19 cellular contexts compared by ENCODE assay signal in genomic region chr20:46828471-46828870, GRCh38.
DNase-seq lines count a peak whose midpoint lies in the region; ATAC-seq and TF ChIP-seq lines count a peak whose summit lies in the region.
"Had no signal": no experiment of that assay in that cellular context is flagged by ENCODE, and none has a peak within 500 bp of the region (broad histone marks: within the 10 kb centered on the region; RNA-seq: fewer than 3 reads in every experiment).

No MANE protein-coding gene starts in this region.

- H3K9me3 Mint-ChIP-seq in chondrocyte (ENCODE audit: low read depth): peaks cover 22% of the 10 kb centered on the region

- ATAC-seq in GM18517 (IDR thresholded peaks at IDR 0.05; ENCODE audit: unreplicated experiment): no peak
- ATAC-seq: activated CD4-positive, CD25-positive, alpha-beta regulatory T cell treated with anti-CD3 and anti-CD28 coated beads, Interleukin-2, amount 50 U/mL, for 24 hours; stimulated activated memory B cell treated with anti-CD40 and anti-IgM and Interleukin-4, amounts not matched to agents 10 μg/mL and 1 μg/mL and 100 μg/mL, for 72 hours had no signal

- H3K4me3 Mint-ChIP-seq in chondrocyte (ENCODE audit: unreplicated experiment): no peak overlapping the region
- H3K4me3 Mint-ChIP-seq: nephron; stimulated activated memory B cell treated with anti-CD40 and anti-IgM and Interleukin-4, amounts not matched to agents 10 μg/mL and 1 μg/mL and 100 μg/mL, for 72 hours had no signal

- peak overlapping the region; percentile 76 for H3K27ac Mint-ChIP-seq in chondrocyte (ENCODE audit: unreplicated experiment)
- H3K27ac Mint-ChIP-seq: nephron; stimulated activated memory B cell treated with anti-CD40 and anti-IgM and Interleukin-4, amounts not matched to agents 10 μg/mL and 1 μg/mL and 100 μg/mL, for 72 hours had no signal

- no peak overlapping the region for H3K4me3 ChIP-seq in BJ (ENCODE audit: low read depth, low read length)
- H3K4me3 ChIP-seq: BLaER1 treated with 17β-estradiol and CSF1 and Interleukin-3, amounts not matched to agents 10 nM and 100 nM; SJCRH30; thyroid gland had no signal

- no peaks in the 10 kb centered on the region for H3K27me3 ChIP-seq in BJ (ENCODE audit: control insufficient read depth, insufficient read depth, low read length)
- H3K27me3 ChIP-seq: BLaER1 treated with 17β-estradiol and CSF1 and Interleukin-3, amounts not matched to agents 10 nM and 100 nM; SJCRH30; thyroid gland had no signal

- DNase-seq in BJ (ENCODE audit: low read depth): peak; percentile 66
- DNase-seq in LHCN-M2 (ENCODE audit: low read depth): peak; percentile 78
- DNase-seq in chondrocyte (ENCODE audit: low spot score): no peak
- peak; percentile 9 for DNase-seq in kidney glomerular epithelial cell (lab: John Stamatoyannopoulos, UW)
- DNase-seq in SIG-M5 treated with dmso at 0.1 percent for 504 hours (lab: John Stamatoyannopoulos, UW; ENCODE audit: unreplicated experiment): no peak
- no peak for DNase-seq in SKM-1 (lab: John Stamatoyannopoulos, UW; ENCODE audit: unreplicated experiment)
- DNase-seq in NCI-H345 (lab: John Stamatoyannopoulos, UW): no peak
- DNase-seq: glutamatergic neuron, GOT3, NCI-H2081 treated with DMSO at 0.1 percent for 48 hours, NCI-H524 treated with DMSO at 0.1 percent for 48 hours, T-helper 9 cell, thyroid gland had no signal

- POLR2A ChIA-PET in BJ (lab: Charles Lee): no interaction called here

- H3K27me3 Mint-ChIP-seq in chondrocyte (ENCODE audit: low read depth): no peaks in the 10 kb centered on the region

- H3K4me1 Mint-ChIP-seq in chondrocyte (ENCODE audit: low read depth): peaks cover 36% of the 10 kb centered on the region
- H3K4me1 Mint-ChIP-seq: stimulated activated memory B cell treated with anti-CD40 and anti-IgM and Interleukin-4, amounts not matched to agents 10 μg/mL and 1 μg/mL and 100 μg/mL, for 72 hours had no signal

- TF ChIP-seq CTCF in BJ (IDR thresholded peaks at IDR 0.05; ENCODE audit: insufficient read depth, low read depth, low read length) (no peak), chondrocyte (IDR thresholded peaks at IDR 0.05) (no peak)

- H3K36me3 ChIP-seq in BJ (ENCODE audit: control insufficient read depth, insufficient read depth, low read length): no peaks in the 10 kb centered on the region; the same call in 1 of the 2 replicates
- H3K36me3 ChIP-seq: BLaER1 treated with 17β-estradiol and CSF1 and Interleukin-3, amounts not matched to agents 10 nM and 100 nM; SJCRH30; thyroid gland had no signal

- CTCF ChIA-PET in BJ (lab: Yijun Ruan, JAX): no interaction called here

- H3K36me3 Mint-ChIP-seq in chondrocyte (ENCODE audit: low read depth): peaks cover 2% of the 10 kb centered on the region
- H3K36me3 Mint-ChIP-seq: stimulated activated memory B cell treated with anti-CD40 and anti-IgM and Interleukin-4, amounts not matched to agents 10 μg/mL and 1 μg/mL and 100 μg/mL, for 72 hours had no signal

Comparison
In these comparisons a context has a peak if more than half of its experiments do, and no peak if none do; other contexts are left out.
1. DNase-seq: peak in BJ (single experiment), LHCN-M2 (single experiment) and kidney glomerular epithelial cell (single experiment); none in chondrocyte (single experiment), SIG-M5 treated with dmso at 0.1 percent for 504 hours (single experiment), SKM-1 (single experiment) and NCI-H345 (single experiment).